In the genomic region with DNA sequence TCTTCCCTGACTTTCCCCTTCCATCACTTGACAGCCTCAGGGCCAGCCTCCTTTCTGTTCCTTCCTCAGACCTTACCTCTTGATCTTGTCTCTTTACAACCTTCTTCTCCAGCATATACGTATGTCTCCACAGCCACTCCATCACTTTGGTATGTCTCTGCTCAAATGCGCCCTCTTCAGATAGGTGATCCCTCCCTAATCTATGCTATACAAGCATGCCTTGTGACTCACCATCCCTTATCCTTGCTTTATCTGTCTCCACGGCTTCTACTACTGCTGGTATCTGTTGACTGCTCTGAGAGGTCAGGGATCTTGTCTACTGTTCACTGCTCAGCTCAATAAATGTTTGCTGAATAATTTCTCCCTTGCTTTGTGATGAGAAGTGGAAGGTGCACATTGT, we compare ENCODE assay signal across 11 cellular contexts. TPM values are rescaled to one million over a fixed set of nuclear protein-coding genes. Genes with fewer than 3 reads are reported as not detected.
A peak's percentile ranks its signal among the peaks of the same experiment; 100 is the strongest.
DNase-seq lines count a peak whose midpoint lies in the region; ATAC-seq, FAIRE-seq and TF ChIP-seq lines count a peak whose summit lies in the region.
"Had no signal": no experiment of that assay in that cellular context is flagged by ENCODE, and none has a peak within 500 bp of the region (broad histone marks: within the 10 kb centered on the region; RNA-seq: fewer than 3 reads in every experiment).

No MANE protein-coding gene starts in this region.

- peaks cover 71% of the 10 kb centered on the region for H3K36me3 Mint-ChIP-seq in T-cell

- ATAC-seq in A549, result peak; percentile 62 to 65; a peak in 4 of 6 replicates
- ATAC-seq in T-cell (replicated peaks in 1 of 4), result no peak

- no peak overlapping the region for H3K4me3 Mint-ChIP-seq in T-cell
- H3K4me3 Mint-ChIP-seq: brain had no signal

- no peaks in the 10 kb centered on the region for H3K27me3 Mint-ChIP-seq in T-cell
- H3K27me3 Mint-ChIP-seq: brain had no signal

- POLR2A ChIA-PET in A549 (lab: Yijun Ruan, JAX) (no interaction called here), T-cell (lab: Charles Lee) (interaction anchor here in 1 of 2 donors (0.6 kb wide), 1 partner anchor 108 kb away, joined by 3 read pairs; no protein-coding TSS in a partner anchor)

- peak in 1 of 2 experiments; percentile 18 for DNase-seq in A549 (ENCODE audit: low read depth in 1 of 2, low spot score in 1 of 2)
- peak; percentile 16 for DNase-seq in H4 (ENCODE audit: low spot score)
- no peak for DNase-seq in T-cell
- peak; percentile 9 for DNase-seq in iPS-NIHi11 (ENCODE audit: low spot score)
- no peak for DNase-seq in foreskin fibroblast
- DNase-seq in ovary, result no peak
- DNase-seq in DMS 273 (lab: John Stamatoyannopoulos, UW; ENCODE audit: unreplicated experiment), result no peak
- DNase-seq in NCI-H2081 treated with DMSO at 0.1 percent for 48 hours (lab: John Stamatoyannopoulos, UW), result no peak
- DNase-seq: SJCRH30 had no signal

- peak overlapping the region; percentile 2 to 36 for H3K27ac Mint-ChIP-seq in T-cell
- H3K27ac Mint-ChIP-seq: brain had no signal

- H3K27ac ChIP-seq in A549, result no peak overlapping the region
- H3K27ac ChIP-seq in ovary, result no peak overlapping the region
- H3K27ac ChIP-seq: SJCRH30 had no signal

- 0% methylated on average over 3 of the region's 3 CpGs for WGBS in A549 (ENCODE audit: missing lambda C conversion rate)
- 59 to 65% (median 60%) methylated on average over 3 of the region's 3 CpGs for WGBS in ovary, 3 donors

- TF ChIP-seq CTCF in A549 (IDR thresholded peaks at IDR 0.05), result no peak
- TF ChIP-seq CTCF in foreskin fibroblast (IDR thresholded peaks at IDR 0.05; ENCODE audit: low read depth, low read length), result no peak
- TF ChIP-seq CTCF in ovary (IDR thresholded peaks at IDR 0.05), result no peak

- H3K4me2 ChIP-seq in A549, result no peak overlapping the region

- intact Hi-C loops in ovary (cut with DNase I), result no loop called here

- CTCF ChIA-PET in A549 (lab: Yijun Ruan, JAX) (no interaction called here), T-cell (lab: Charles Lee) (no interaction called here)

- TF ChIP-seq POLR2A in A549 (IDR thresholded peaks at IDR 0.05; ENCODE audit: low read length) (no peak), ovary (IDR thresholded peaks at IDR 0.05) (no peak)

- H3K36me3 ChIP-seq in ovary, result no peaks in the 10 kb centered on the region
- H3K36me3 ChIP-seq: SJCRH30 had no signal

- no peak overlapping the region for H3K4me3 ChIP-seq in A549
- no peak overlapping the region for H3K4me3 ChIP-seq in foreskin fibroblast (ENCODE audit: low read depth in 1 of 2, low read length in 2 of 2)
- H3K4me3 ChIP-seq in ovary, result no peak overlapping the region
- H3K4me3 ChIP-seq: SJCRH30 had no signal

- H3K9me3 ChIP-seq in A549, result no peaks in the 10 kb centered on the region
- H3K9me3 ChIP-seq in ovary, result no peaks in the 10 kb centered on the region
- H3K9me3 ChIP-seq: SJCRH30 had no signal

- H3K4me1 ChIP-seq in A549, result no peaks in the 10 kb centered on the region
- H3K4me1 ChIP-seq in ovary (ENCODE audit: insufficient read depth), result no peaks in the 10 kb centered on the region
- H3K4me1 ChIP-seq: SJCRH30 had no signal

- H3K9me3 Mint-ChIP-seq in T-cell, result peaks cover 9 to 12% (median 12%) of the 10 kb centered on the region in 3 donors

- H3K27me3 ChIP-seq in ovary, result no peaks in the 10 kb centered on the region
- H3K27me3 ChIP-seq: SJCRH30 had no signal

- H3K4me1 Mint-ChIP-seq in T-cell, result peaks cover 75 to 88% (median 87%) of the 10 kb centered on the region in 3 donors
- H3K4me1 Mint-ChIP-seq: brain had no signal

- TF ChIP-seq EP300 in A549 (IDR thresholded peaks at IDR 0.05), result no peak
- no peak for TF ChIP-seq EP300 in ovary (IDR thresholded peaks at IDR 0.05)

- no peak for TF ChIP-seq RAD21 in A549 (conservative IDR thresholded peaks at IDR 0.05 in 1 of 2, IDR thresholded peaks at IDR 0.05 in 1 of 2)

- FAIRE-seq in A549 (lab: Jason Lieb, UNC), result no peak

TF ChIP-seq in A549, 52 proteins besides CTCF, POLR2A, EP300 and RAD21:
- no peak for TF ChIP-seq EHMT2 (IDR thresholded peaks at IDR 0.05; ENCODE audit: low read depth)
- TF ChIP-seq BCL3 (IDR thresholded peaks at IDR 0.05), result no peak
- TF ChIP-seq MYC (IDR thresholded peaks at IDR 0.05; ENCODE audit: borderline replicate concordance, low read length), result no peak
- no peak for TF ChIP-seq ESRRA (IDR thresholded peaks at IDR 0.05; ENCODE audit: borderline replicate concordance, low read length)
- no peak for TF ChIP-seq HOXB5 (CRISPR knock-in tag; IDR thresholded peaks at IDR 0.05)
- TF ChIP-seq TP53 (CRISPR knock-in tag; IDR thresholded peaks at IDR 0.05), result no peak
- TF ChIP-seq CHD2 (IDR thresholded peaks at IDR 0.05; ENCODE audit: low read length, partially characterized antibody), result no peak
- no peak for TF ChIP-seq NFE2L2 (conservative IDR thresholded peaks at IDR 0.05; ENCODE audit: low read length)
- TF ChIP-seq NPAS2 (CRISPR knock-in tag; IDR thresholded peaks at IDR 0.05; ENCODE audit: borderline replicate concordance), result no peak
- no peak for TF ChIP-seq KDM5A (IDR thresholded peaks at IDR 0.05)
- no peak for TF ChIP-seq CBX2 (IDR thresholded peaks at IDR 0.05; ENCODE audit: borderline replicate concordance, low read depth)
- TF ChIP-seq RARB (CRISPR knock-in tag; IDR thresholded peaks at IDR 0.05), result no peak
- TF ChIP-seq POLR2AphosphoS2 (conservative IDR thresholded peaks at IDR 0.05; ENCODE audit: low read length), result no peak
- TF ChIP-seq MAZ (IDR thresholded peaks at IDR 0.05; ENCODE audit: borderline replicate concordance, low read depth, low read length), result no peak
- TF ChIP-seq, protein P1, sequence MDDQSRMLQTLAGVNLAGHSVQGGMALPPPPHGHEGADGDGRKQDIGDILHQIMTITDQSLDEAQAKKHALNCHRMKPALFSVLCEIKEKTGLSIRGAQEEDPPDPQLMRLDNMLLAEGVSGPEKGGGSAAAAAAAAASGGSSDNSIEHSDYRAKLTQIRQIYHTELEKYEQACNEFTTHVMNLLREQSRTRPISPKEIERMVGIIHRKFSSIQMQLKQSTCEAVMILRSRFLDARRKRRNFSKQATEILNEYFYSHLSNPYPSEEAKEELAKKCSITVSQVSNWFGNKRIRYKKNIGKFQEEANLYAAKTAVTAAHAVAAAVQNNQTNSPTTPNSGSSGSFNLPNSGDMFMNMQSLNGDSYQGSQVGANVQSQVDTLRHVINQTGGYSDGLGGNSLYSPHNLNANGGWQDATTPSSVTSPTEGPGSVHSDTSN (IDR thresholded peaks at IDR 0.05), result no peak
- no peak for TF ChIP-seq GATA3 (IDR thresholded peaks at IDR 0.05; ENCODE audit: borderline replicate concordance)
- no peak for TF ChIP-seq RFX5 (IDR thresholded peaks at IDR 0.05)
- no peak for TF ChIP-seq SMC3 (IDR thresholded peaks at IDR 0.05)
- TF ChIP-seq HMGXB4 (CRISPR knock-in tag; IDR thresholded peaks at IDR 0.05; ENCODE audit: borderline replicate concordance), result no peak

RNA-seq across cellular contexts. Expression of gene ARAP2, which starts 9.0 kb away (rescaled TPM):
- 0.57 and 0.75 TPM in 2 replicates for polyA plus RNA-seq in A549 (2011; rRNA removed)
- 0.06 and 0.07 TPM in 2 replicates for polyA plus RNA-seq in A549 (2012; cell fraction: cytosol; rRNA removed)
- polyA plus RNA-seq in A549 (2012; cell fraction: nucleus; rRNA removed), result 0.04 and 0.05 TPM in 2 replicates
- polyA plus RNA-seq in A549 (2017; fragmentation: RNase III; extraction: RNeasy Plus Mini Kit Qiagen cat#74134 plus additional on column Dnase treatment), result 0.22 to 0.34 TPM (median 0.31 TPM) in 3 replicates
- polyA minus RNA-seq in A549 (2011; rRNA and poly(A)+ RNA removed), result 0.83 and 0.92 TPM in 2 replicates
- 7.3 and 18.8 TPM in 2 replicates for total RNA-seq in H4 (2014; rRNA removed; shearing (Covaris generic))
- total RNA-seq in T-cell, result 10 to 100 TPM; 41.2 to 94.3 (median 61.0) TPM
- total RNA-seq in ovary, result 10 to 100 TPM in 2 of 7 donors, 1 to 10 TPM in 5; 1.8 to 77.3 (median 6.4) TPM
- polyA plus RNA-seq in ovary, result 1 to 10 TPM in 1 of 2 donors, under 1 TPM in 1; 0.76 to 3.3 TPM

RNA-seq across cellular contexts. Expression of gene DTHD1, which starts 46.1 kb away (rescaled TPM):
- polyA plus RNA-seq in A549 (2011; rRNA removed) (not detected in 2 replicates), A549 (2017; fragmentation: RNase III; extraction: RNeasy Plus Mini Kit Qiagen cat#74134 plus additional on column Dnase treatment) (not detected in 3 replicates), ovary (under 1 TPM; 0.04 to 0.70 TPM)
- polyA plus RNA-seq in A549 (2012; cell fraction: cytosol; rRNA removed), result not detected in 2 replicates
- polyA plus RNA-seq in A549 (2012; cell fraction: nucleus; rRNA removed), result not detected in 2 replicates
- polyA minus RNA-seq in A549 (2011; rRNA and poly(A)+ RNA removed), result not detected in 2 replicates
- not detected in 2 replicates for total RNA-seq in H4 (2014; rRNA removed; shearing (Covaris generic))
- total RNA-seq in T-cell (1 to 10 TPM in 4 of 5 donors, under 1 TPM in 1; 0.79 to 7.9 (median 2.5) TPM), ovary (10 to 100 TPM in 1 of 7 donors, 1 to 10 TPM in 2, under 1 TPM in 2, not detected in 2; 0.94 to 14.8 (median 1.1) TPM)
- total RNA-seq: fibroblast of lung, SJCRH30 had no signal
- polyA plus RNA-seq: fibroblast of lung had no signal

Comparison
In these comparisons a context has a peak if more than half of its experiments do, and no peak if none do; other contexts are left out.
1. ATAC-seq: peak in A549 (2 of 2); none in T-cell (0 of 4).
2. DNase-seq: peak in H4 (single experiment) and iPS-NIHi11 (single experiment); none in T-cell (0 of 34), foreskin fibroblast (0 of 2), ovary (0 of 5), DMS 273 (single experiment) and NCI-H2081 treated with DMSO at 0.1 percent for 48 hours (single experiment).